In genomic region chr5:139807647-139808030, GRCh38 we compare ENCODE assay signal across 23 cellular contexts. TPM values are rescaled to one million over a fixed set of nuclear protein-coding genes. Genes with fewer than 3 reads are reported as not detected.
"Had no signal": no experiment of that assay in that cellular context is flagged by ENCODE, and none has a peak within 500 bp of the region (broad histone marks: within the 10 kb centered on the region; RNA-seq: fewer than 3 reads in every experiment).

No MANE protein-coding gene starts in this region.

- H3K4me3 Mint-ChIP-seq: activated B cell treated with CpG ODN at 0.5 μM for 24 hours; activated CD4-positive, alpha-beta T cell treated with anti-CD3 and anti-CD28 coated beads, Interleukin-2, amount 10 ng/mL, durations not matched to agents 24 days and 14 days; activated naive CD4-positive, alpha-beta T cell treated with anti-CD3 and anti-CD28 coated beads for 36 hours; activated naive CD8-positive, alpha-beta T cell; activated T-cell treated with anti-CD3 and anti-CD28 coated beads, Interleukin-2, amount 50 U/mL, for 4 hours; T-cell had no signal

- H3K27me3 ChIP-seq: brain microvascular endothelial cell had no signal

- H3K27ac Mint-ChIP-seq: activated B cell treated with CpG ODN at 0.5 μM for 24 hours; activated CD4-positive, alpha-beta T cell treated with anti-CD3 and anti-CD28 coated beads, Interleukin-2, amount 10 ng/mL, durations not matched to agents 24 days and 14 days; activated naive CD4-positive, alpha-beta T cell treated with anti-CD3 and anti-CD28 coated beads for 36 hours; activated naive CD8-positive, alpha-beta T cell; T-cell had no signal

- DNase-seq: activated B cell treated with CpG ODN at 0.5 μM for 24 hours; activated CD4-positive, alpha-beta T cell treated with anti-CD3 and anti-CD28 coated beads for 1 hour; activated CD4-positive, alpha-beta T cell treated with anti-CD3 and anti-CD28 coated beads, Interleukin-2, amount 10 ng/mL, durations not matched to agents 24 days and 14 days; activated CD4-positive, alpha-beta T cell treated with anti-CD3 and anti-CD28 coated beads, Interleukin-2, amount 50 U/mL, for 48 hours; activated gamma-delta T cell; activated naive CD4-positive, alpha-beta T cell treated with anti-CD3 and anti-CD28 coated beads for 36 hours; activated T-cell treated with anti-CD3 and anti-CD28 coated beads, Interleukin-2, amount 50 U/mL, for 4 hours; brain microvascular endothelial cell; KBM-7; NCI-H1048; NCI-H146; NCI-H187 treated with DMSO at 0.1 percent for 48 hours; NCI-H2081 treated with DMSO at 0.1 percent for 48 hours; NCI-H446; NCI-H524; PC-3; SIG-M5; T-cell; T-helper 2 cell; T1000 had no signal

- H3K9me3 Mint-ChIP-seq: activated B cell treated with CpG ODN at 0.5 μM for 24 hours; activated CD4-positive, alpha-beta T cell treated with anti-CD3 and anti-CD28 coated beads, Interleukin-2, amount 10 ng/mL, durations not matched to agents 24 days and 14 days; activated naive CD4-positive, alpha-beta T cell treated with anti-CD3 and anti-CD28 coated beads for 36 hours; activated T-cell treated with anti-CD3 and anti-CD28 coated beads, Interleukin-2, amount 50 U/mL, for 4 hours; T-cell had no signal

- H3K27me3 Mint-ChIP-seq: activated naive CD8-positive, alpha-beta T cell had no signal

- H3K4me1 Mint-ChIP-seq: activated B cell treated with CpG ODN at 0.5 μM for 24 hours; activated CD4-positive, alpha-beta T cell treated with anti-CD3 and anti-CD28 coated beads, Interleukin-2, amount 10 ng/mL, durations not matched to agents 24 days and 14 days; T-cell had no signal

- H3K27ac ChIP-seq: brain microvascular endothelial cell, cardiac muscle cell had no signal

- H3K36me3 Mint-ChIP-seq: activated naive CD8-positive, alpha-beta T cell; T-cell had no signal

- ATAC-seq: PC-3, T-cell had no signal

- H3K4me3 ChIP-seq: cardiac muscle cell had no signal

RNA-seq across cellular contexts. Expression of gene PSD2, which starts 12.0 kb away (rescaled TPM):
- total RNA-seq: activated B cell treated with CpG ODN at 0.5 μM for 24 hours; activated CD4-positive, alpha-beta T cell treated with anti-CD3 and anti-CD28 coated beads, Interleukin-2, amount 10 ng/mL, durations not matched to agents 24 days and 14 days; activated naive CD4-positive, alpha-beta T cell treated with anti-CD3 and anti-CD28 coated beads for 36 hours; activated T-cell treated with anti-CD3 and anti-CD28 coated beads, Interleukin-2, amount 50 U/mL, for 4 hours; LHCN-M2; PC-3 had no signal
